ENCODE assay signal across 22 cellular contexts in genomic region chr9:1535051-1535450, GRCh38.
DNase-seq lines count a peak whose midpoint lies in the region; ATAC-seq lines count a peak whose summit lies in the region.
"Had no signal": no experiment of that assay in that cellular context is flagged by ENCODE, and none has a peak within 500 bp of the region (broad histone marks: within the 10 kb centered on the region; RNA-seq: fewer than 3 reads in every experiment).

No MANE protein-coding gene starts in this region.

- no peaks in the 10 kb centered on the region for H3K27me3 ChIP-seq in trophoblast cell (ENCODE audit: insufficient read depth, low read length)
- H3K27me3 ChIP-seq in CD4-positive, alpha-beta memory T cell (ENCODE audit: insufficient read depth, low read length) = no peaks in the 10 kb centered on the region
- H3K27me3 ChIP-seq: brain microvascular endothelial cell, colonic mucosa, spleen, upper lobe of right lung had no signal

- H2BK5ac ChIP-seq in trophoblast cell (ENCODE audit: low read depth, low read length, poor library complexity) = no peak overlapping the region

- intact Hi-C loops in CD4-positive, alpha-beta memory T cell (cut with micrococcal nuclease) = no loop called here

- H2BK12ac ChIP-seq in trophoblast cell (ENCODE audit: low read length) = no peak overlapping the region

- no peaks in the 10 kb centered on the region for H3K79me1 ChIP-seq in trophoblast cell (ENCODE audit: low read length)

- no peak overlapping the region for H3K14ac ChIP-seq in trophoblast cell (ENCODE audit: low read length)

- H3K4me3 ChIP-seq in trophoblast cell (ENCODE audit: low read depth, low read length) = no peak overlapping the region
- H3K4me3 ChIP-seq in CD4-positive, alpha-beta memory T cell (ENCODE audit: low read length in 2 of 2) = no peak overlapping the region
- H3K4me3 ChIP-seq: colonic mucosa, spleen, upper lobe of right lung had no signal

- no peak overlapping the region for H3K9ac ChIP-seq in trophoblast cell (ENCODE audit: low read length)
- H3K9ac ChIP-seq: SK-N-SH had no signal

- no peaks in the 10 kb centered on the region for H3K4me1 ChIP-seq in trophoblast cell (ENCODE audit: control insufficient read depth in 1 of 2, insufficient read depth in 2 of 2, low read length in 2 of 2)
- no peaks in the 10 kb centered on the region for H3K4me1 ChIP-seq in CD4-positive, alpha-beta memory T cell (ENCODE audit: insufficient read depth, low read length)
- H3K4me1 ChIP-seq: colonic mucosa, spleen, upper lobe of right lung had no signal

- H4K12ac ChIP-seq in trophoblast cell (ENCODE audit: low read depth, low read length) = no peak overlapping the region

- no peak overlapping the region for H4K8ac ChIP-seq in trophoblast cell (ENCODE audit: low read depth, low read length)

- no peak overlapping the region for H2AK5ac ChIP-seq in trophoblast cell (ENCODE audit: low read length)

- H3K36me3 ChIP-seq in trophoblast cell (ENCODE audit: control insufficient read depth in 1 of 2, insufficient read depth in 2 of 2, low read length in 2 of 2) = no peaks in the 10 kb centered on the region
- no peaks in the 10 kb centered on the region for H3K36me3 ChIP-seq in CD4-positive, alpha-beta memory T cell (ENCODE audit: insufficient read depth, low read length)
- H3K36me3 ChIP-seq: brain microvascular endothelial cell, colonic mucosa, spleen, upper lobe of right lung had no signal

- in situ Hi-C loops in G401 (cut with HindIII; ENCODE audit: low sequenced_read_pairs) = no loop called here

- no peak overlapping the region for H3K27ac ChIP-seq in trophoblast cell (ENCODE audit: low read depth, low read length)
- no peak overlapping the region for H3K27ac ChIP-seq in CD4-positive, alpha-beta memory T cell (ENCODE audit: low read depth, low read length)
- H3K27ac ChIP-seq: brain microvascular endothelial cell, colonic mucosa, spleen, upper lobe of right lung had no signal

- no peaks in the 10 kb centered on the region for H3K79me2 ChIP-seq in trophoblast cell (ENCODE audit: control insufficient read depth, insufficient read depth, low read length, poor library complexity)

- CTCF ChIA-PET in CD4-positive, alpha-beta memory T cell (lab: Charles Lee; ENCODE audit: partially characterized antibody) = no interaction called here

- no peak overlapping the region for H3K4me2 ChIP-seq in trophoblast cell (ENCODE audit: low read length)
- H3K4me2 ChIP-seq: SK-N-SH had no signal

- H3K27ac Mint-ChIP-seq in CD4-positive, alpha-beta memory T cell = no peak overlapping the region
- H3K27ac Mint-ChIP-seq: B cell; endodermal cell; memory B cell; T-helper 2 cell treated with Interferon-gamma antibody and Interleukin-4, amounts not matched to agents 5 μg/mL and 100 μg/mL, for 36 hours had no signal

- H3K18ac ChIP-seq in trophoblast cell (ENCODE audit: low read length) = no peak overlapping the region

- no peaks in the 10 kb centered on the region for H3K4me1 Mint-ChIP-seq in CD4-positive, alpha-beta memory T cell
- H3K4me1 Mint-ChIP-seq: B cell, endodermal cell, memory B cell had no signal

- whole genome bisulfite sequencing in trophoblast cell (ENCODE audit: extremely low coverage, insufficient coverage, insufficient read length) = no CpG with 5 or more reads among the region's 2 CpGs

- no peak overlapping the region for H2BK120ac ChIP-seq in trophoblast cell (ENCODE audit: insufficient read depth, low read length, poor library complexity)

- no peak overlapping the region for H4K91ac ChIP-seq in trophoblast cell (ENCODE audit: low read depth, low read length)

- peaks cover 0 to 2% of the 10 kb centered on the region in 2 donors for H3K27me3 Mint-ChIP-seq in CD4-positive, alpha-beta memory T cell
- H3K27me3 Mint-ChIP-seq: B cell had no signal

- no peak overlapping the region for H3K23ac ChIP-seq in trophoblast cell (ENCODE audit: low read length)

- no peaks in the 10 kb centered on the region for H3K36me3 Mint-ChIP-seq in CD4-positive, alpha-beta memory T cell
- H3K36me3 Mint-ChIP-seq: memory B cell had no signal

- DNase-seq in trophoblast cell (peak; percentile 6 to 50), G401 (ENCODE audit: low spot score) (no peak), hypothalamus (lab: John Stamatoyannopoulos, UW) (no peak)
- no peak for DNase-seq in CD4-positive, alpha-beta memory T cell
- DNase-seq: activated CD4-positive, alpha-beta T cell treated with anti-CD3 and anti-CD28 coated beads, Interleukin-2, amount 50 U/mL, for 48 hours; activated gamma-delta T cell treated with Interleukin-2 at 50 U/mL for 16 hours; brain microvascular endothelial cell; colonic mucosa; endodermal cell; Kasumi-1; NCI-H1105; NK-92 treated with Interleukin-12 subunit alpha and Interleukin-12 subunit beta, amount 100 ng/mL, for 24 hours; retina; SK-N-SH; spleen; upper lobe of right lung had no signal

- no peak overlapping the region for H3K4ac ChIP-seq in trophoblast cell (ENCODE audit: low read depth, low read length)

- no peaks in the 10 kb centered on the region for H3K9me3 ChIP-seq in trophoblast cell (ENCODE audit: insufficient read depth, low read depth, low read length)
- no peaks in the 10 kb centered on the region for H3K9me3 ChIP-seq in CD4-positive, alpha-beta memory T cell (ENCODE audit: control insufficient read depth in 1 of 2, low read length in 2 of 2)
- H3K9me3 ChIP-seq: colonic mucosa, SK-N-SH, spleen, upper lobe of right lung had no signal

- no peak overlapping the region for H2AFZ ChIP-seq in trophoblast cell (ENCODE audit: insufficient read depth, low read length, poor library complexity)

- POLR2A ChIA-PET in CD4-positive, alpha-beta memory T cell (lab: Charles Lee; ENCODE audit: partially characterized antibody) = no interaction called here

- ATAC-seq in GM19324 (IDR thresholded peaks at IDR 0.05; ENCODE audit: low FRiP score, unreplicated experiment) (peak; percentile 68), GM21717 (IDR thresholded peaks at IDR 0.05; ENCODE audit: unreplicated experiment) (peak; percentile 65), HG03139 (IDR thresholded peaks at IDR 0.05; ENCODE audit: unreplicated experiment) (peak; percentile 77)
- ATAC-seq: upper lobe of right lung had no signal

- no peak overlapping the region for H3K4me3 Mint-ChIP-seq in CD4-positive, alpha-beta memory T cell
- H3K4me3 Mint-ChIP-seq: B cell; endodermal cell; memory B cell; T-helper 2 cell treated with Interferon-gamma antibody and Interleukin-4, amounts not matched to agents 5 μg/mL and 100 μg/mL, for 36 hours had no signal

- peaks cover 0 to 4% (median 0%) of the 10 kb centered on the region in 8 donors for H3K9me3 Mint-ChIP-seq in CD4-positive, alpha-beta memory T cell
- H3K9me3 Mint-ChIP-seq: endodermal cell; T-helper 2 cell treated with Interferon-gamma antibody and Interleukin-4, amounts not matched to agents 5 μg/mL and 100 μg/mL, for 36 hours had no signal

Comparison
In these comparisons a context has a peak if more than half of its experiments do, and no peak if none do; other contexts are left out.
1. DNase-seq: peak in trophoblast cell (2 of 2); none in G401 (single experiment), hypothalamus (0 of 51) and CD4-positive, alpha-beta memory T cell (0 of 5).
2. Peak in every context shown above with its lines, with median percentiles within 50 percentile points of each other: ATAC-seq.